ENCODE assay signal across 11 cellular contexts in genomic region chr14:102187044-102187443, GRCh38. TPM values are rescaled to one million over a fixed set of nuclear protein-coding genes. Genes with fewer than 3 reads are reported as not detected.
A peak's percentile ranks its signal among the peaks of the same experiment; 100 is the strongest.
DNase-seq lines count a peak whose midpoint lies in the region; ATAC-seq, FAIRE-seq and TF ChIP-seq lines count a peak whose summit lies in the region.
"Had no signal": no experiment of that assay in that cellular context is flagged by ENCODE, and none has a peak within 500 bp of the region (broad histone marks: within the 10 kb centered on the region; RNA-seq: fewer than 3 reads in every experiment).

No MANE protein-coding gene starts in this region.

- H4K20me1 ChIP-seq in HepG2 (ENCODE audit: insufficient read depth, low read length) = no peaks in the 10 kb centered on the region

- peaks cover 78% of the 10 kb centered on the region for H3K79me2 ChIP-seq in HepG2 (ENCODE audit: insufficient read depth, low read length)

- no peak overlapping the region for H3K4me3 ChIP-seq in HepG2 (replicated peaks in 1 of 3; ENCODE audit: insufficient read depth in 1 of 3, low read depth in 2 of 3, low read length in 3 of 3)
- no peak overlapping the region for H3K4me3 ChIP-seq in right lobe of liver
- H3K4me3 ChIP-seq in left lung = no peak overlapping the region
- H3K4me3 ChIP-seq in aorta (ENCODE audit: low read length in 2 of 2) = no peak overlapping the region

- H3K36me3 ChIP-seq in HepG2 (replicated peaks in 1 of 2; ENCODE audit: control insufficient read depth in 1 of 2, insufficient read depth in 2 of 2, low read length in 2 of 2) = no peaks in the 10 kb centered on the region; a peak in 2 of 5 replicates
- H3K36me3 ChIP-seq in right lobe of liver = no peaks in the 10 kb centered on the region
- H3K36me3 ChIP-seq in left lung = no peaks in the 10 kb centered on the region
- no peaks in the 10 kb centered on the region for H3K36me3 ChIP-seq in aorta (ENCODE audit: control insufficient read depth in 1 of 2, insufficient read depth in 2 of 2, low read length in 1 of 2)

- H3K4me1 ChIP-seq in HepG2 (ENCODE audit: insufficient read depth, low read length) = peaks cover 70% of the 10 kb centered on the region
- H3K4me1 ChIP-seq in right lobe of liver = peaks cover 0 to 28% (median 4%) of the 10 kb centered on the region in 4 donors
- H3K4me1 ChIP-seq in left lung = peaks cover 20 to 38% of the 10 kb centered on the region in 2 donors
- H3K4me1 ChIP-seq in aorta (ENCODE audit: control insufficient read depth in 1 of 2, insufficient read depth in 2 of 2, low read length in 2 of 2) = peaks cover 0 to 2% of the 10 kb centered on the region in 2 donors

- in situ Hi-C loops in HepG2 (cut with HindIII; ENCODE audit: extremely low pct_ligation_motif_present, low pct_unique_long_range_greater_than_20kb) = no loop called here

- H2AFZ ChIP-seq in HepG2 (ENCODE audit: low read length) = no peak overlapping the region

- TF ChIP-seq CTCF in HepG2 (CRISPR knock-in tag; IDR thresholded peaks at IDR 0.05) (no peak), right lobe of liver (IDR thresholded peaks at IDR 0.05) (no peak), left lung (IDR thresholded peaks at IDR 0.05) (no peak)

- TF ChIP-seq EP300 in HepG2 (IDR thresholded peaks at IDR 0.05; ENCODE audit: low read depth in 2 of 2, low read length in 2 of 2) (no peak), HepG2 (CRISPR knock-in tag; IDR thresholded peaks at IDR 0.05; ENCODE audit: borderline replicate concordance) (no peak)

- WGBS in HepG2 (ENCODE audit: low lambda C conversion rate) = 72% methylated on average over 3 of the region's 3 CpGs
- 77% methylated on average over 3 of the region's 3 CpGs for WGBS in right lobe of liver (ENCODE audit: insufficient coverage, low coverage, low lambda C conversion rate, missing lambda C conversion rate)
- 4 to 8% methylated on average over 3 of the region's 3 CpGs for WGBS in aorta, 2 donors

- no peak for DNase-seq in HepG2 (ENCODE audit: low spot score)
- no peak for DNase-seq in right lobe of liver
- peak; percentile 86 for DNase-seq in astrocyte of the hippocampus (ENCODE audit: low read depth, low spot score)
- DNase-seq in left lung = no peak
- DNase-seq in aorta = no peak
- no peak for DNase-seq in RPMI8226
- DNase-seq in NCI-H748 treated with DMSO at 0.1 percent for 48 hours (lab: John Stamatoyannopoulos, UW) = no peak
- DNase-seq: DND-41, naive B cell, NCI-H2081 treated with DMSO at 0.1 percent for 48 hours had no signal

- H3K4me2 ChIP-seq in HepG2 (ENCODE audit: low read depth, low read length) = no peak overlapping the region

- no peak for FAIRE-seq in HepG2 (lab: Jason Lieb, UNC)

- POLR2A ChIA-PET in HepG2 (lab: Yijun Ruan, JAX) = no interaction called here

- no peaks in the 10 kb centered on the region for H3K27me3 ChIP-seq in HepG2 (ENCODE audit: control insufficient read depth in 1 of 2, insufficient read depth in 2 of 2, low read length in 2 of 2)
- no peaks in the 10 kb centered on the region for H3K27me3 ChIP-seq in right lobe of liver
- H3K27me3 ChIP-seq in left lung = no peaks in the 10 kb centered on the region
- H3K27me3 ChIP-seq in aorta (ENCODE audit: control insufficient read depth in 1 of 2, insufficient read depth in 2 of 2, low read length in 1 of 2) = no peaks in the 10 kb centered on the region

- CTCF ChIA-PET in HepG2 (lab: Yijun Ruan, JAX; ENCODE audit: low intra/inter-chr PET ratio, low total read pairs) = no interaction called here

- H3K9me3 ChIP-seq in HepG2 (ENCODE audit: low read length) (no peaks in the 10 kb centered on the region), right lobe of liver (no peaks in the 10 kb centered on the region), left lung (no peaks in the 10 kb centered on the region), aorta (ENCODE audit: control insufficient read depth, low read length) (no peaks in the 10 kb centered on the region)

- TF ChIP-seq POLR2A in HepG2 (IDR thresholded peaks at IDR 0.05; ENCODE audit: insufficient read depth in 1 of 2, low read depth in 2 of 2, low read length in 2 of 2) = no peak
- TF ChIP-seq POLR2A in right lobe of liver (IDR thresholded peaks at IDR 0.05) = no peak

- peak overlapping the region; percentile 52 for H3K27ac ChIP-seq in HepG2 (ENCODE audit: extremely low read length, insufficient read depth, low read length)
- no peak overlapping the region for H3K27ac ChIP-seq in right lobe of liver
- H3K27ac ChIP-seq in left lung = peak overlapping the region; percentile 45 to 61
- H3K27ac ChIP-seq in aorta (ENCODE audit: low read depth in 1 of 2, low read length in 2 of 2) = no peak overlapping the region

- no peak overlapping the region for H3K9ac ChIP-seq in HepG2 (ENCODE audit: insufficient read depth, low read depth, low read length)

- ATAC-seq in HepG2 = no peak
- no peak for ATAC-seq in right lobe of liver
- ATAC-seq in left lung = peak; percentile 85
- ATAC-seq in aorta (ENCODE audit: low FRiP score) = peak; percentile 47
- no peak for ATAC-seq in HG03469 (IDR thresholded peaks at IDR 0.05; ENCODE audit: unreplicated experiment)

- no TSS peak for BruUV-seq in HepG2 (replicated peaks; lab: Mats Ljungman, UMichigan)

- intact Hi-C loops in HepG2 (cut with micrococcal nuclease; ENCODE audit: unreplicated experiment) (no loop called here), right lobe of liver (cut with DNase I) (no loop called here), left lung (cut with DNase I) (no loop called here), aorta (cut with DNase I) (no loop called here)

- no peak for TF ChIP-seq RAD21 in HepG2 (CRISPR knock-in tag; IDR thresholded peaks at IDR 0.05)

TF ChIP-seq in HepG2, 621 proteins besides CTCF, POLR2A, EP300 and RAD21:
- TF ChIP-seq GLI4 (CRISPR knock-in tag; IDR thresholded peaks at IDR 0.05; ENCODE audit: borderline replicate concordance) (no peak), RBAK (CRISPR knock-in tag; IDR thresholded peaks at IDR 0.05) (no peak), GTF3A (CRISPR knock-in tag; conservative IDR thresholded peaks at IDR 0.05) (no peak), ZBTB25 (CRISPR knock-in tag; IDR thresholded peaks at IDR 0.05) (no peak), ZMAT5 (CRISPR knock-in tag; IDR thresholded peaks at IDR 0.05; ENCODE audit: borderline replicate concordance, low read depth) (no peak), ZNF670 (CRISPR knock-in tag; IDR thresholded peaks at IDR 0.05; ENCODE audit: borderline replicate concordance) (no peak), NFE2L1 (CRISPR knock-in tag; IDR thresholded peaks at IDR 0.05; ENCODE audit: borderline replicate concordance) (no peak)

RNA-seq across cellular contexts. Expression of gene WDR20, which starts 47.3 kb away (rescaled TPM):
- total RNA-seq in HepG2 (2016; rRNA removed; fragmentation: Illumina TruSeq; extraction: Trizol) (23.2 and 30.5 TPM in 2 replicates), right lobe of liver (10 to 100 TPM in 5 of 6 experiments, 1 to 10 TPM in 1; 6.3 to 14.7 (median 12.4) TPM), left lung (10 to 100 TPM; 22.4 to 23.9 TPM), aorta (10 to 100 TPM; 27.5 to 35.0 TPM)
- 24.1 and 25.7 TPM in 2 replicates for total RNA-seq in HepG2 (2016; cell fraction: cytosol; rRNA removed; fragmentation: Illumina TruSeq; extraction: Trizol; ENCODE audit: low read depth)
- 25.8 and 28.7 TPM in 2 replicates for total RNA-seq in HepG2 (2016; cell fraction: insoluble cytoplasmic fraction; rRNA removed; fragmentation: Illumina TruSeq; extraction: Trizol)
- 29.7 and 34.1 TPM in 2 replicates for total RNA-seq in HepG2 (2016; cell fraction: membrane; rRNA removed; fragmentation: Illumina TruSeq; extraction: Trizol)
- total RNA-seq in HepG2 (2016; cell fraction: nucleus; rRNA removed; fragmentation: Illumina TruSeq; extraction: Trizol) = 22.4 and 24.2 TPM in 2 replicates
- polyA plus RNA-seq in HepG2 (2011; rRNA removed) (10.4 and 11.6 TPM in 2 replicates), aorta (10 to 100 TPM in 1 of 2 donors, 1 to 10 TPM in 1; 6.6 to 15.1 TPM)
- 9.4 and 10.2 TPM in 2 replicates for polyA plus RNA-seq in HepG2 (2011; cell fraction: cytosol; rRNA removed)
- 11.4 and 12.2 TPM in 2 replicates for polyA plus RNA-seq in HepG2 (2011; cell fraction: nucleus; rRNA removed)
- 10.7 and 12.8 TPM in 2 replicates for polyA plus RNA-seq in HepG2 (2012)
- polyA plus RNA-seq in HepG2 (2016; cell fraction: cytosol; fragmentation: Illumina TruSeq; extraction: Trizol; ENCODE audit: low read depth) = 3.0 and 3.7 TPM in 2 replicates
- 25.3 and 26.3 TPM in 2 replicates for polyA plus RNA-seq in HepG2 (2016; cell fraction: insoluble cytoplasmic fraction; fragmentation: Illumina TruSeq; extraction: Trizol; ENCODE audit: low read depth)
- 7.5 and 8.4 TPM in 2 replicates for polyA plus RNA-seq in HepG2 (2016; cell fraction: membrane; fragmentation: Illumina TruSeq; extraction: Trizol; ENCODE audit: low read depth)
- 25.1 and 26.7 TPM in 2 replicates for polyA plus RNA-seq in HepG2 (2016; cell fraction: nucleus; fragmentation: Illumina TruSeq; extraction: Trizol; ENCODE audit: insufficient read depth, low read depth)
- polyA minus RNA-seq in HepG2 (2011; rRNA and poly(A)+ RNA removed; ENCODE audit: low replicate concordance) = 27.9 and 31.3 TPM in 2 replicates
- 14.9 and 18.5 TPM in 2 replicates for polyA minus RNA-seq in HepG2 (2011; cell fraction: cytosol; rRNA and poly(A)+ RNA removed)
- 27.6 and 29.8 TPM in 2 replicates for polyA minus RNA-seq in HepG2 (2011; cell fraction: nucleus; rRNA and poly(A)+ RNA removed)

Comparison
In these comparisons a context has a peak if more than half of its experiments do, and no peak if none do; other contexts are left out.
1. H3K27ac ChIP-seq: peak in HepG2 (single experiment) and left lung (2 of 2); none in right lobe of liver (0 of 3) and aorta (0 of 2).
2. ATAC-seq: peak in left lung (single experiment) and aorta (single experiment); none in HepG2 (single experiment), right lobe of liver (0 of 4) and HG03469 (single experiment).